1 cellular context compared by ENCODE assay signal in genomic region chr12:48681738-48682532, GRCh38.
A peak's percentile ranks its signal among the peaks of the same experiment; 100 is the strongest.
TF ChIP-seq lines count a peak whose summit lies in the region.

A gene with protein sequence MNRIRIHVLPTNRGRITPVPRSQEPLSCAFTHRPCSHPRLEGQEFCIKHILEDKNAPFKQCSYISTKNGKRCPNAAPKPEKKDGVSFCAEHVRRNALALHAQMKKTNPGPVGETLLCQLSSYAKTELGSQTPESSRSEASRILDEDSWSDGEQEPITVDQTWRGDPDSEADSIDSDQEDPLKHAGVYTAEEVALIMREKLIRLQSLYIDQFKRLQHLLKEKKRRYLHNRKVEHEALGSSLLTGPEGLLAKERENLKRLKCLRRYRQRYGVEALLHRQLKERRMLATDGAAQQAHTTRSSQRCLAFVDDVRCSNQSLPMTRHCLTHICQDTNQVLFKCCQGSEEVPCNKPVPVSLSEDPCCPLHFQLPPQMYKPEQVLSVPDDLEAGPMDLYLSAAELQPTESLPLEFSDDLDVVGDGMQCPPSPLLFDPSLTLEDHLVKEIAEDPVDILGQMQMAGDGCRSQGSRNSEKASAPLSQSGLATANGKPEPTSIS (minus strand): TSS chr12:48682238. CDS start chr12:48681632, 606 bp downstream.

TF ChIP-seq in HepG2, 621 proteins besides CTCF, POLR2A, EP300 and RAD21 (continued from another document and continues in another):
- TF ChIP-seq, protein P1, sequence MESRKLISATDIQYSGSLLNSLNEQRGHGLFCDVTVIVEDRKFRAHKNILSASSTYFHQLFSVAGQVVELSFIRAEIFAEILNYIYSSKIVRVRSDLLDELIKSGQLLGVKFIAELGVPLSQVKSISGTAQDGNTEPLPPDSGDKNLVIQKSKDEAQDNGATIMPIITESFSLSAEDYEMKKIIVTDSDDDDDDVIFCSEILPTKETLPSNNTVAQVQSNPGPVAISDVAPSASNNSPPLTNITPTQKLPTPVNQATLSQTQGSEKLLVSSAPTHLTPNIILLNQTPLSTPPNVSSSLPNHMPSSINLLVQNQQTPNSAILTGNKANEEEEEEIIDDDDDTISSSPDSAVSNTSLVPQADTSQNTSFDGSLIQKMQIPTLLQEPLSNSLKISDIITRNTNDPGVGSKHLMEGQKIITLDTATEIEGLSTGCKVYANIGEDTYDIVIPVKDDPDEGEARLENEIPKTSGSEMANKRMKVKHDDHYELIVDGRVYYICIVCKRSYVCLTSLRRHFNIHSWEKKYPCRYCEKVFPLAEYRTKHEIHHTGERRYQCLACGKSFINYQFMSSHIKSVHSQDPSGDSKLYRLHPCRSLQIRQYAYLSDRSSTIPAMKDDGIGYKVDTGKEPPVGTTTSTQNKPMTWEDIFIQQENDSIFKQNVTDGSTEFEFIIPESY (CRISPR knock-in tag; IDR thresholded peaks at IDR 0.05): peak; percentile 51; the same call in 1 of the 2 replicates
- TF ChIP-seq, protein P2, sequence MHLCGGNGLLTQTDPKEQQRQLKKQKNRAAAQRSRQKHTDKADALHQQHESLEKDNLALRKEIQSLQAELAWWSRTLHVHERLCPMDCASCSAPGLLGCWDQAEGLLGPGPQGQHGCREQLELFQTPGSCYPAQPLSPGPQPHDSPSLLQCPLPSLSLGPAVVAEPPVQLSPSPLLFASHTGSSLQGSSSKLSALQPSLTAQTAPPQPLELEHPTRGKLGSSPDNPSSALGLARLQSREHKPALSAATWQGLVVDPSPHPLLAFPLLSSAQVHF (CRISPR knock-in tag; IDR thresholded peaks at IDR 0.05): peak; percentile 76
- peak; percentile 69; the same call in 1 of the 2 replicates for TF ChIP-seq ISL2 (CRISPR knock-in tag; IDR thresholded peaks at IDR 0.05)
- TF ChIP-seq, protein P3, sequence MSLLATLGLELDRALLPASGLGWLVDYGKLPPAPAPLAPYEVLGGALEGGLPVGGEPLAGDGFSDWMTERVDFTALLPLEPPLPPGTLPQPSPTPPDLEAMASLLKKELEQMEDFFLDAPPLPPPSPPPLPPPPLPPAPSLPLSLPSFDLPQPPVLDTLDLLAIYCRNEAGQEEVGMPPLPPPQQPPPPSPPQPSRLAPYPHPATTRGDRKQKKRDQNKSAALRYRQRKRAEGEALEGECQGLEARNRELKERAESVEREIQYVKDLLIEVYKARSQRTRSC (CRISPR knock-in tag; IDR thresholded peaks at IDR 0.05; ENCODE audit: low read depth): no peak
- TF ChIP-seq ZNF326 (CRISPR knock-in tag; IDR thresholded peaks at IDR 0.05; ENCODE audit: borderline replicate concordance): no peak
- 0 out of 2 replicates have a peak, but pooled peaks have one; percentile 61 for TF ChIP-seq HIVEP1 (CRISPR knock-in tag; IDR thresholded peaks at IDR 0.05)
- TF ChIP-seq ZBTB3 (CRISPR knock-in tag; IDR thresholded peaks at IDR 0.05; ENCODE audit: borderline replicate concordance, low read depth): peak; percentile 60; the same call in 1 of the 2 replicates
- peak; percentile 78; the same call in 1 of the 2 replicates for TF ChIP-seq ZNF331 (CRISPR knock-in tag; IDR thresholded peaks at IDR 0.05)
- TF ChIP-seq TARDBP (CRISPR knock-in tag; IDR thresholded peaks at IDR 0.05): peak; percentile 49; the same call in 1 of the 2 replicates
- peak; percentile 85 for TF ChIP-seq ZMYM4 (CRISPR knock-in tag; IDR thresholded peaks at IDR 0.05)
- TF ChIP-seq CHD2 (IDR thresholded peaks at IDR 0.05; ENCODE audit: low read depth, low read length): no peak
- TF ChIP-seq, protein P4, sequence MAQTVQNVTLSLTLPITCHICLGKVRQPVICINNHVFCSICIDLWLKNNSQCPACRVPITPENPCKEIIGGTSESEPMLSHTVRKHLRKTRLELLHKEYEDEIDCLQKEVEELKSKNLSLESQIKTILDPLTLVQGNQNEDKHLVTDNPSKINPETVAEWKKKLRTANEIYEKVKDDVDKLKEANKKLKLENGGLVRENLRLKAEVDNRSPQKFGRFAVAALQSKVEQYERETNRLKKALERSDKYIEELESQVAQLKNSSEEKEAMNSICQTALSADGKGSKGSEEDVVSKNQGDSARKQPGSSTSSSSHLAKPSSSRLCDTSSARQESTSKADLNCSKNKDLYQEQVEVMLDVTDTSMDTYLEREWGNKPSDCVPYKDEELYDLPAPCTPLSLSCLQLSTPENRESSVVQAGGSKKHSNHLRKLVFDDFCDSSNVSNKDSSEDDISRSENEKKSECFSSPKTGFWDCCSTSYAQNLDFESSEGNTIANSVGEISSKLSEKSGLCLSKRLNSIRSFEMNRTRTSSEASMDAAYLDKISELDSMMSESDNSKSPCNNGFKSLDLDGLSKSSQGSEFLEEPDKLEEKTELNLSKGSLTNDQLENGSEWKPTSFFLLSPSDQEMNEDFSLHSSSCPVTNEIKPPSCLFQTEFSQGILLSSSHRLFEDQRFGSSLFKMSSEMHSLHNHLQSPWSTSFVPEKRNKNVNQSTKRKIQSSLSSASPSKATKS (CRISPR knock-in tag; IDR thresholded peaks at IDR 0.05): no peak
- peak; percentile 65; the same call in 1 of the 2 replicates for TF ChIP-seq ZNF792 (CRISPR knock-in tag; IDR thresholded peaks at IDR 0.05)
- peak; percentile 45; the same call in 1 of the 2 replicates for TF ChIP-seq SIN3A (IDR thresholded peaks at IDR 0.05; ENCODE audit: borderline replicate concordance, low read depth, low read length)
- no peak for TF ChIP-seq BRCA1 (CRISPR knock-in tag; IDR thresholded peaks at IDR 0.05)
- no peak for TF ChIP-seq ZFAT (CRISPR knock-in tag; conservative IDR thresholded peaks at IDR 0.05)
- TF ChIP-seq MEF2D (CRISPR knock-in tag; IDR thresholded peaks at IDR 0.05): peak; percentile 92
- TF ChIP-seq TAF15 (IDR thresholded peaks at IDR 0.05; ENCODE audit: low read depth, low read length, poor library complexity, severe bottlenecking): peak; percentile 37
- TF ChIP-seq ZNF839 (CRISPR knock-in tag; IDR thresholded peaks at IDR 0.05; ENCODE audit: borderline replicate concordance): 0 out of 2 replicates have a peak, but pooled peaks have one; percentile 15
- no peak for TF ChIP-seq DBP (CRISPR knock-in tag; IDR thresholded peaks at IDR 0.05; ENCODE audit: not compliant biosample characterization)
- peak; percentile 98 for TF ChIP-seq POLR2AphosphoS5 (IDR thresholded peaks at IDR 0.05; ENCODE audit: low read depth, low read length)
- TF ChIP-seq ZNF101 (CRISPR knock-in tag; IDR thresholded peaks at IDR 0.05; ENCODE audit: borderline replicate concordance, low read depth): peak; percentile 48; the same call in 1 of the 2 replicates
- TF ChIP-seq, protein P5, sequence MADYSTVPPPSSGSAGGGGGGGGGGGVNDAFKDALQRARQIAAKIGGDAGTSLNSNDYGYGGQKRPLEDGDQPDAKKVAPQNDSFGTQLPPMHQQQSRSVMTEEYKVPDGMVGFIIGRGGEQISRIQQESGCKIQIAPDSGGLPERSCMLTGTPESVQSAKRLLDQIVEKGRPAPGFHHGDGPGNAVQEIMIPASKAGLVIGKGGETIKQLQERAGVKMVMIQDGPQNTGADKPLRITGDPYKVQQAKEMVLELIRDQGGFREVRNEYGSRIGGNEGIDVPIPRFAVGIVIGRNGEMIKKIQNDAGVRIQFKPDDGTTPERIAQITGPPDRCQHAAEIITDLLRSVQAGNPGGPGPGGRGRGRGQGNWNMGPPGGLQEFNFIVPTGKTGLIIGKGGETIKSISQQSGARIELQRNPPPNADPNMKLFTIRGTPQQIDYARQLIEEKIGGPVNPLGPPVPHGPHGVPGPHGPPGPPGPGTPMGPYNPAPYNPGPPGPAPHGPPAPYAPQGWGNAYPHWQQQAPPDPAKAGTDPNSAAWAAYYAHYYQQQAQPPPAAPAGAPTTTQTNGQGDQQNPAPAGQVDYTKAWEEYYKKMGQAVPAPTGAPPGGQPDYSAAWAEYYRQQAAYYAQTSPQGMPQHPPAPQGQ (CRISPR knock-in tag; IDR thresholded peaks at IDR 0.05; ENCODE audit: borderline replicate concordance): no peak
- TF ChIP-seq ZKSCAN5 (CRISPR knock-in tag; IDR thresholded peaks at IDR 0.05): no peak
- peak; percentile 28; the same call in 1 of the 2 replicates for TF ChIP-seq RARA (CRISPR knock-in tag; IDR thresholded peaks at IDR 0.05)
- TF ChIP-seq ZNF589 (CRISPR knock-in tag; conservative IDR thresholded peaks at IDR 0.05): peak; percentile 90; the same call in 1 of the 2 replicates
- peak; percentile 93 for TF ChIP-seq ZNF430 (CRISPR knock-in tag; IDR thresholded peaks at IDR 0.05)
- TF ChIP-seq EED (CRISPR knock-in tag; IDR thresholded peaks at IDR 0.05): no peak
- 0 out of 2 replicates have a peak, but pooled peaks have one; percentile 28 for TF ChIP-seq ATAD3A (CRISPR knock-in tag; IDR thresholded peaks at IDR 0.05)
- TF ChIP-seq NRL (CRISPR knock-in tag; IDR thresholded peaks at IDR 0.05; ENCODE audit: borderline replicate concordance): peak; percentile 92
- TF ChIP-seq, protein P6, sequence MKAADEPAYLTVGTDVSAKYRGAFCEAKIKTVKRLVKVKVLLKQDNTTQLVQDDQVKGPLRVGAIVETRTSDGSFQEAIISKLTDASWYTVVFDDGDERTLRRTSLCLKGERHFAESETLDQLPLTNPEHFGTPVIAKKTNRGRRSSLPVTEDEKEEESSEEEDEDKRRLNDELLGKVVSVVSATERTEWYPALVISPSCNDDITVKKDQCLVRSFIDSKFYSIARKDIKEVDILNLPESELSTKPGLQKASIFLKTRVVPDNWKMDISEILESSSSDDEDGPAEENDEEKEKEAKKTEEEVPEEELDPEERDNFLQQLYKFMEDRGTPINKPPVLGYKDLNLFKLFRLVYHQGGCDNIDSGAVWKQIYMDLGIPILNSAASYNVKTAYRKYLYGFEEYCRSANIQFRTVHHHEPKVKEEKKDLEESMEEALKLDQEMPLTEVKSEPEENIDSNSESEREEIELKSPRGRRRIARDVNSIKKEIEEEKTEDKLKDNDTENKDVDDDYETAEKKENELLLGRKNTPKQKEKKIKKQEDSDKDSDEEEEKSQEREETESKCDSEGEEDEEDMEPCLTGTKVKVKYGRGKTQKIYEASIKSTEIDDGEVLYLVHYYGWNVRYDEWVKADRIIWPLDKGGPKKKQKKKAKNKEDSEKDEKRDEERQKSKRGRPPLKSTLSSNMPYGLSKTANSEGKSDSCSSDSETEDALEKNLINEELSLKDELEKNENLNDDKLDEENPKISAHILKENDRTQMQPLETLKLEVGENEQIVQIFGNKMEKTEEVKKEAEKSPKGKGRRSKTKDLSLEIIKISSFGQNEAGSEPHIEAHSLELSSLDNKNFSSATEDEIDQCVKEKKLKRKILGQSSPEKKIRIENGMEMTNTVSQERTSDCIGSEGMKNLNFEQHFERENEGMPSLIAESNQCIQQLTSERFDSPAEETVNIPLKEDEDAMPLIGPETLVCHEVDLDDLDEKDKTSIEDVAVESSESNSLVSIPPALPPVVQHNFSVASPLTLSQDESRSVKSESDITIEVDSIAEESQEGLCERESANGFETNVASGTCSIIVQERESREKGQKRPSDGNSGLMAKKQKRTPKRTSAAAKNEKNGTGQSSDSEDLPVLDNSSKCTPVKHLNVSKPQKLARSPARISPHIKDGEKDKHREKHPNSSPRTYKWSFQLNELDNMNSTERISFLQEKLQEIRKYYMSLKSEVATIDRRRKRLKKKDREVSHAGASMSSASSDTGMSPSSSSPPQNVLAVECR (CRISPR knock-in tag; IDR thresholded peaks at IDR 0.05; ENCODE audit: borderline replicate concordance): peak; percentile 97
- peak; percentile 66 for TF ChIP-seq ZNF121 (CRISPR knock-in tag; IDR thresholded peaks at IDR 0.05)
- TF ChIP-seq ZNF775 (CRISPR knock-in tag; IDR thresholded peaks at IDR 0.05; ENCODE audit: borderline replicate concordance): peak; percentile 76
- no peak for TF ChIP-seq ZNF549 (CRISPR knock-in tag; IDR thresholded peaks at IDR 0.05)
- TF ChIP-seq ZNF780A (CRISPR knock-in tag; IDR thresholded peaks at IDR 0.05): no peak
- TF ChIP-seq ZNF33B (CRISPR knock-in tag; IDR thresholded peaks at IDR 0.05): no peak
- peak; percentile 75; the same call in 1 of the 2 replicates for TF ChIP-seq WIZ (CRISPR knock-in tag; IDR thresholded peaks at IDR 0.05)
- TF ChIP-seq PHF5A (CRISPR knock-in tag; IDR thresholded peaks at IDR 0.05; ENCODE audit: low read depth, unreplicated experiment): no peak
- TF ChIP-seq MTA1 (CRISPR knock-in tag; IDR thresholded peaks at IDR 0.05; ENCODE audit: borderline replicate concordance): peak; percentile 69
- TF ChIP-seq MBNL3 (CRISPR knock-in tag; conservative IDR thresholded peaks at IDR 0.05): no peak
- peak; percentile 43 for TF ChIP-seq ZNF274 (CRISPR knock-in tag; IDR thresholded peaks at IDR 0.05)
- TF ChIP-seq, protein P7, sequence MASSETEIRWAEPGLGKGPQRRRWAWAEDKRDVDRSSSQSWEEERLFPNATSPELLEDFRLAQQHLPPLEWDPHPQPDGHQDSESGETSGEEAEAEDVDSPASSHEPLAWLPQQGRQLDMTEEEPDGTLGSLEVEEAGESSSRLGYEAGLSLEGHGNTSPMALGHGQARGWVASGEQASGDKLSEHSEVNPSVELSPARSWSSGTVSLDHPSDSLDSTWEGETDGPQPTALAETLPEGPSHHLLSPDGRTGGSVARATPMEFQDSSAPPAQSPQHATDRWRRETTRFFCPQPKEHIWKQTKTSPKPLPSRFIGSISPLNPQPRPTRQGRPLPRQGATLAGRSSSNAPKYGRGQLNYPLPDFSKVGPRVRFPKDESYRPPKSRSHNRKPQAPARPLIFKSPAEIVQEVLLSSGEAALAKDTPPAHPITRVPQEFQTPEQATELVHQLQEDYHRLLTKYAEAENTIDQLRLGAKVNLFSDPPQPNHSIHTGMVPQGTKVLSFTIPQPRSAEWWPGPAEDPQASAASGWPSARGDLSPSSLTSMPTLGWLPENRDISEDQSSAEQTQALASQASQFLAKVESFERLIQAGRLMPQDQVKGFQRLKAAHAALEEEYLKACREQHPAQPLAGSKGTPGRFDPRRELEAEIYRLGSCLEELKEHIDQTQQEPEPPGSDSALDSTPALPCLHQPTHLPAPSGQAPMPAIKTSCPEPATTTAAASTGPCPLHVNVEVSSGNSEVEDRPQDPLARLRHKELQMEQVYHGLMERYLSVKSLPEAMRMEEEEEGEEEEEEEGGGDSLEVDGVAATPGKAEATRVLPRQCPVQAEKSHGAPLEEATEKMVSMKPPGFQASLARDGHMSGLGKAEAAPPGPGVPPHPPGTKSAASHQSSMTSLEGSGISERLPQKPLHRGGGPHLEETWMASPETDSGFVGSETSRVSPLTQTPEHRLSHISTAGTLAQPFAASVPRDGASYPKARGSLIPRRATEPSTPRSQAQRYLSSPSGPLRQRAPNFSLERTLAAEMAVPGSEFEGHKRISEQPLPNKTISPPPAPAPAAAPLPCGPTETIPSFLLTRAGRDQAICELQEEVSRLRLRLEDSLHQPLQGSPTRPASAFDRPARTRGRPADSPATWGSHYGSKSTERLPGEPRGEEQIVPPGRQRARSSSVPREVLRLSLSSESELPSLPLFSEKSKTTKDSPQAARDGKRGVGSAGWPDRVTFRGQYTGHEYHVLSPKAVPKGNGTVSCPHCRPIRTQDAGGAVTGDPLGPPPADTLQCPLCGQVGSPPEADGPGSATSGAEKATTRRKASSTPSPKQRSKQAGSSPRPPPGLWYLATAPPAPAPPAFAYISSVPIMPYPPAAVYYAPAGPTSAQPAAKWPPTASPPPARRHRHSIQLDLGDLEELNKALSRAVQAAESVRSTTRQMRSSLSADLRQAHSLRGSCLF (CRISPR knock-in tag; IDR thresholded peaks at IDR 0.05; ENCODE audit: borderline replicate concordance): no peak
